Comparison of ENCODE assay signal across 8 cellular contexts in the genomic region with DNA sequence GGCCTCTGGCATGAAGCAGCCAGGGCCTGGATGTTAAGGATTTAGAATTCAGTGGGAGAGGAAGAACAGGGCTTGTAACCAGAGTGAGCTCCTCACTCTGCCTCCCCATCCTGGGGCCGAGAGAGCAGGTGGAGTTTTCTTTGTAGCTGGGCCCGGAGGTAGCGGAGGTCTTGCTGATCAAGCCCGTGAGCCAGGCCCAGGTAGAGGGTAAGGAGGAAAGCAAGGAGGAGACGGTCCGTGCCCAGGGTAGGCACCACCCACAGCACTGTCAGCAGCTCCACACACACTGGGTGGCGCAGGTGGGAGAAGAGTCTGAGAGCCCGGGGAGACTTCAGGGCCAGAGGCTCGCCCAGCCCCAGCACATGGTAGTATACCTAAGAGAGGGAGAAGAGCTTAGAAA. TPM values are rescaled to one million over a fixed set of nuclear protein-coding genes. Genes with fewer than 3 reads are reported as not detected.
DNase-seq lines count a peak whose midpoint lies in the region; FAIRE-seq and TF ChIP-seq lines count a peak whose summit lies in the region.

No MANE protein-coding gene starts in this region.

- H3K36me3 Mint-ChIP-seq in Calu3 (ENCODE audit: insufficient read depth, unreplicated experiment) = peaks cover 56% of the 10 kb centered on the region
- H3K36me3 Mint-ChIP-seq in progenitor cell of endocrine pancreas (ENCODE audit: insufficient read depth) = peaks cover 1% of the 10 kb centered on the region

- H3K56ac ChIP-seq in H1 (replicated peaks; ENCODE audit: insufficient read length, low read depth, low read length) = no peak overlapping the region

- intact Hi-C loops in Calu3 (cut with micrococcal nuclease; ENCODE audit: unreplicated experiment) = no loop called here

- no peak overlapping the region for H3K23ac ChIP-seq in H1 (ENCODE audit: insufficient read length)

- no peak overlapping the region for H3K4ac ChIP-seq in H1 (replicated peaks; ENCODE audit: insufficient read length, low read depth, low read length)

- H3K9me3 Mint-ChIP-seq in Calu3 (ENCODE audit: low read depth, unreplicated experiment) (no peaks in the 10 kb centered on the region), progenitor cell of endocrine pancreas (ENCODE audit: low read depth) (no peaks in the 10 kb centered on the region)

- H2BK120ac ChIP-seq in H1 (replicated peaks; ENCODE audit: low read depth, low read length) = no peak overlapping the region

- H3K27me3 ChIP-seq in H1 (replicated peaks in 1 of 4; ENCODE audit: control insufficient read depth in 3 of 4, extremely low read depth in 1 of 4, insufficient read depth in 3 of 4, low read length in 3 of 4) = no peaks in the 10 kb centered on the region

- 95% methylated on average over 9 of the region's 9 CpGs; no CpG with 5 or more reads in 1 of the 2 experiments for WGBS in H1 (ENCODE audit: extremely low coverage in 1 of 2, insufficient coverage in 1 of 2, insufficient read length in 1 of 2, insufficient replicate concordance in 2 of 2, low coverage in 1 of 2, low lambda C conversion rate in 2 of 2, missing lambda C conversion rate in 1 of 2), 2 experiments

- H3K4me2 ChIP-seq in H1 (ENCODE audit: insufficient read depth in 1 of 2, low read depth in 2 of 2, low read length in 2 of 2) = no peak overlapping the region; a peak in 1 of 4 replicates

- H3K4me1 Mint-ChIP-seq in Calu3 (ENCODE audit: low read depth, unreplicated experiment) (peaks cover 79% of the 10 kb centered on the region), progenitor cell of endocrine pancreas (ENCODE audit: low read depth) (peaks cover 46% of the 10 kb centered on the region)

- no peak overlapping the region; a peak in 2 of 7 replicates for H3K9ac ChIP-seq in H1 (replicated peaks in 1 of 4; ENCODE audit: extremely low read depth in 1 of 4, low read depth in 3 of 4, low read length in 3 of 4)

- H3K27me3 Mint-ChIP-seq in Calu3 (ENCODE audit: unreplicated experiment) (no peaks in the 10 kb centered on the region), progenitor cell of endocrine pancreas (no peaks in the 10 kb centered on the region)

- H4K20me1 ChIP-seq in H1 (replicated peaks in 1 of 2; ENCODE audit: control insufficient read depth in 1 of 2, insufficient read depth in 2 of 2, low read length in 2 of 2) = peaks cover 3% of the 10 kb centered on the region in 2 experiments

- no peak overlapping the region for H4K8ac ChIP-seq in H1 (ENCODE audit: extremely low read depth, insufficient read depth, low read length)

- TF ChIP-seq CTCF in Calu3 (IDR thresholded peaks at IDR 0.05; ENCODE audit: unreplicated experiment) (no peak), H1 (IDR thresholded peaks at IDR 0.05; ENCODE audit: control extremely low read depth in 1 of 3, insufficient read depth in 1 of 3, low read depth in 1 of 3, low read length in 3 of 3) (no peak), progenitor cell of endocrine pancreas (IDR thresholded peaks at IDR 0.05; ENCODE audit: unreplicated experiment) (no peak), D721Med (IDR thresholded peaks at IDR 0.05; ENCODE audit: insufficient read depth, missing control alignments) (no peak)

- peaks cover 0 to 16% of the 10 kb centered on the region in 2 experiments; a peak in 3 of 4 replicates for H3K79me2 ChIP-seq in H1 (ENCODE audit: control insufficient read depth in 1 of 2, insufficient read depth in 2 of 2, low read length in 2 of 2)

- H2BK15ac ChIP-seq in H1 (ENCODE audit: low read length) = 0 out of 2 replicates have a peak overlapping the region, but pooled peaks have one; percentile 55

- H3K9me3 ChIP-seq in H1 (ENCODE audit: insufficient read depth in 2 of 2, low read depth in 1 of 2, low read length in 1 of 2) = no peaks in the 10 kb centered on the region

- H3K36me3 ChIP-seq in H1 (ENCODE audit: control insufficient read depth in 2 of 4, insufficient read depth in 4 of 4, low read length in 3 of 4) = no peaks in the 10 kb centered on the region; a peak in 1 of 8 replicates

- DNase-seq in Calu3 (no peak), NCI-H69 (lab: John Stamatoyannopoulos, UW) (peak; percentile 17), H1 (ENCODE audit: low read depth in 1 of 2, low spot score in 2 of 2) (no peak), progenitor cell of endocrine pancreas (ENCODE audit: low spot score, unreplicated experiment) (no peak), amygdala (lab: John Stamatoyannopoulos, UW) (no peak), dermis blood vessel endothelial cell (no peak), NCI-H2171 treated with DMSO at 0.1 percent for 48 hours (lab: John Stamatoyannopoulos, UW) (no peak), D721Med (ENCODE audit: insufficient read length, low spot score) (no peak)

- no peak for TF ChIP-seq EP300 in H1 (IDR thresholded peaks at IDR 0.05; ENCODE audit: borderline replicate concordance in 1 of 2, low read depth in 2 of 2, low read length in 2 of 2)

- peaks cover 15% of the 10 kb centered on the region for H3K23me2 ChIP-seq in H1 (ENCODE audit: low read depth, low read length)

- no peak overlapping the region for H2BK12ac ChIP-seq in H1 (ENCODE audit: low read depth, low read length)

- H3K27ac ChIP-seq in H1 (ENCODE audit: low read depth, low read length) = no peak overlapping the region

- no peak overlapping the region for H3K14ac ChIP-seq in H1 (ENCODE audit: insufficient read length)

- peak overlapping the region; percentile 4 for H4K91ac ChIP-seq in H1 (replicated peaks; ENCODE audit: insufficient read length, low read length)

- H3K79me1 ChIP-seq in H1 (ENCODE audit: low read depth, low read length) = peaks cover 4% of the 10 kb centered on the region; the same call in 1 of the 2 replicates

- H2BK20ac ChIP-seq in H1 (ENCODE audit: low read length) = no peak overlapping the region

- H2AFZ ChIP-seq in H1 (ENCODE audit: low read length) = no peak overlapping the region

- H2AK5ac ChIP-seq in H1 (ENCODE audit: low read depth, low read length) = no peak overlapping the region; the same call in 1 of the 2 replicates

- peaks cover 0 to 34% (median 23%) of the 10 kb centered on the region in 4 experiments; a peak in 6 of 7 replicates for H3K4me1 ChIP-seq in H1 (replicated peaks in 1 of 4; ENCODE audit: control insufficient read depth in 3 of 4, insufficient read depth in 4 of 4, low read length in 3 of 4)

- no peak overlapping the region for H3K18ac ChIP-seq in H1 (ENCODE audit: extremely low read depth, low read length)

- POLR2A ChIA-PET in H1 (lab: Charles Lee; ENCODE audit: partially characterized antibody) = interaction anchor here (0.6 to 26.7 kb wide), 5 partner anchors 9 to 73 kb away, joined by 3 to 732 read pairs (median 7); a partner anchor contains a TSS

- H3K4me3 ChIP-seq in H1 (ENCODE audit: extremely low read depth in 1 of 4, insufficient read depth in 2 of 4, low read depth in 3 of 4, low read length in 4 of 4) = no peak overlapping the region

- CTCF ChIA-PET in Calu3 (lab: Charles Lee) (interaction anchor here (2.8 kb wide), 1 partner anchor 9 kb away, joined by 7 read pairs; no protein-coding TSS in a partner anchor), H1 (lab: Charles Lee; ENCODE audit: partially characterized antibody) (interaction anchor here (0.8 to 3.7 kb wide), 11 partner anchors 10 to 87 kb away, joined by 3 to 28 read pairs (median 3); a partner anchor contains a TSS)

- TF ChIP-seq RAD21 in H1 (IDR thresholded peaks at IDR 0.05 in 1 of 2, conservative IDR thresholded peaks at IDR 0.05 in 1 of 2; ENCODE audit: low read depth in 2 of 2, low read length in 2 of 2) = no peak

- BruUV-seq in Calu3 (replicated peaks; lab: Mats Ljungman, UMichigan) = no TSS peak

- TF ChIP-seq POLR2A in H1 (IDR thresholded peaks at IDR 0.05; ENCODE audit: control extremely low read depth in 1 of 2, low read depth in 2 of 2, low read length in 2 of 2) = no peak

- peak overlapping the region; percentile 78 for H3K4me3 Mint-ChIP-seq in Calu3 (ENCODE audit: low read depth, unreplicated experiment)
- H3K4me3 Mint-ChIP-seq in progenitor cell of endocrine pancreas (ENCODE audit: low read depth) = peak overlapping the region; percentile 0

- FAIRE-seq in H1 (lab: Jason Lieb, UNC) (no peak), D721Med (lab: Jason Lieb, UNC) (no peak)

- H2BK5ac ChIP-seq in H1 (ENCODE audit: low read depth, low read length) = no peak overlapping the region; the same call in 1 of the 2 replicates

- no peak overlapping the region for H3K27ac Mint-ChIP-seq in Calu3 (ENCODE audit: unreplicated experiment)
- H3K27ac Mint-ChIP-seq in progenitor cell of endocrine pancreas = no peak overlapping the region

- H4K5ac ChIP-seq in H1 (ENCODE audit: insufficient read length, low read depth, low read length) = no peak overlapping the region

RNA-seq across cellular contexts. Expression of a gene that starts 2.1 kb away (rescaled TPM):
- total RNA-seq in Calu3 (2022) (22.0 and 28.2 TPM in 2 replicates), progenitor cell of endocrine pancreas (22.5 and 25.4 TPM in 2 replicates), dermis blood vessel endothelial cell (41.7 and 64.8 TPM in 2 replicates)
- total RNA-seq in H1 (2021; fragmentation: NEBNext Ultra II Directional; extraction: Animal tissue kit (Norgen Biotek cat#: 25700)) = 23.6 and 25.1 TPM in 2 replicates
- polyA plus RNA-seq in H1 (2011; rRNA removed) = 29.1 and 33.2 TPM in 2 replicates
- polyA plus RNA-seq in H1 (2011; cell fraction: cytosol; rRNA removed) = 21.6 TPM
- 38.2 TPM for polyA plus RNA-seq in H1 (2011; cell fraction: nucleus; rRNA removed)
- 22.3 to 25.4 TPM (median 25.0 TPM) in 4 replicates for polyA plus RNA-seq in H1 (2012, experiment 1 of 2)
- 33.6 TPM for polyA plus RNA-seq in H1 (2012, experiment 2 of 2)
- 31.3 TPM for polyA plus RNA-seq in H1 (2013, experiment 1 of 2)
- 28.9 TPM for polyA plus RNA-seq in H1 (2013, experiment 2 of 2)
- 19.7 and 22.4 TPM in 2 replicates for polyA minus RNA-seq in H1 (2011; rRNA and poly(A)+ RNA removed)
- polyA minus RNA-seq in H1 (2011; cell fraction: cytosol; rRNA and poly(A)+ RNA removed) = 15.6 TPM
- 11.4 TPM for polyA minus RNA-seq in H1 (2011; cell fraction: nucleus; rRNA and poly(A)+ RNA removed)

RNA-seq across cellular contexts. Expression of a gene that starts 2.2 kb away (rescaled TPM):
- total RNA-seq in Calu3 (2022) (22.8 and 30.2 TPM in 2 replicates), progenitor cell of endocrine pancreas (35.5 and 37.9 TPM in 2 replicates), dermis blood vessel endothelial cell (3.1 and 4.6 TPM in 2 replicates)
- total RNA-seq in H1 (2021; fragmentation: NEBNext Ultra II Directional; extraction: Animal tissue kit (Norgen Biotek cat#: 25700)) = 27.3 and 28.0 TPM in 2 replicates
- polyA plus RNA-seq in H1 (2011; rRNA removed) = 50.4 and 55.4 TPM in 2 replicates
- 18.8 TPM for polyA plus RNA-seq in H1 (2011; cell fraction: cytosol; rRNA removed)
- 31.7 TPM for polyA plus RNA-seq in H1 (2011; cell fraction: nucleus; rRNA removed)
- 27.7 to 48.3 TPM (median 41.6 TPM) in 4 replicates for polyA plus RNA-seq in H1 (2012, experiment 1 of 2)
- polyA plus RNA-seq in H1 (2012, experiment 2 of 2) = 60.0 TPM
- polyA plus RNA-seq in H1 (2013, experiment 1 of 2) = 92.9 TPM
- 99.7 TPM for polyA plus RNA-seq in H1 (2013, experiment 2 of 2)
- polyA minus RNA-seq in H1 (2011; rRNA and poly(A)+ RNA removed) = 24.4 and 26.8 TPM in 2 replicates
- polyA minus RNA-seq in H1 (2011; cell fraction: cytosol; rRNA and poly(A)+ RNA removed) = 21.6 TPM
- polyA minus RNA-seq in H1 (2011; cell fraction: nucleus; rRNA and poly(A)+ RNA removed) = 15.4 TPM

RNA-seq across cellular contexts. Expression of a gene that starts 15.8 kb away (rescaled TPM):
- 51.6 and 55.6 TPM in 2 replicates for total RNA-seq in Calu3 (2022)
- total RNA-seq in H1 (2021; fragmentation: NEBNext Ultra II Directional; extraction: Animal tissue kit (Norgen Biotek cat#: 25700)) = 27.4 and 29.4 TPM in 2 replicates
- 44.4 and 53.8 TPM in 2 replicates for polyA plus RNA-seq in H1 (2011; rRNA removed)
- 43.4 TPM for polyA plus RNA-seq in H1 (2011; cell fraction: cytosol; rRNA removed)
- 70.6 TPM for polyA plus RNA-seq in H1 (2011; cell fraction: nucleus; rRNA removed)
- polyA plus RNA-seq in H1 (2012, experiment 1 of 2) = 29.1 to 38.2 TPM (median 35.0 TPM) in 4 replicates
- polyA plus RNA-seq in H1 (2012, experiment 2 of 2) = 18.5 TPM
- polyA plus RNA-seq in H1 (2013, experiment 1 of 2) = 18.6 TPM
- 17.8 TPM for polyA plus RNA-seq in H1 (2013, experiment 2 of 2)
- polyA minus RNA-seq in H1 (2011; rRNA and poly(A)+ RNA removed) = 46.2 and 54.8 TPM in 2 replicates
- 17.8 TPM for polyA minus RNA-seq in H1 (2011; cell fraction: cytosol; rRNA and poly(A)+ RNA removed)
- polyA minus RNA-seq in H1 (2011; cell fraction: nucleus; rRNA and poly(A)+ RNA removed) = 20.5 TPM
- total RNA-seq in progenitor cell of endocrine pancreas = 30.0 and 31.0 TPM in 2 replicates
- total RNA-seq in dermis blood vessel endothelial cell = 39.3 and 52.6 TPM in 2 replicates

RNA-seq across cellular contexts. Expression of a gene that starts 28.5 kb away (rescaled TPM):
- total RNA-seq in Calu3 (2022) (62.4 and 66.6 TPM in 2 replicates), progenitor cell of endocrine pancreas (58.5 and 67.6 TPM in 2 replicates), dermis blood vessel endothelial cell (6.3 and 12.5 TPM in 2 replicates)
- total RNA-seq in H1 (2021; fragmentation: NEBNext Ultra II Directional; extraction: Animal tissue kit (Norgen Biotek cat#: 25700)) = 68.0 and 81.1 TPM in 2 replicates
- 29.9 and 40.9 TPM in 2 replicates for polyA plus RNA-seq in H1 (2011; rRNA removed)
- 19.5 TPM for polyA plus RNA-seq in H1 (2011; cell fraction: cytosol; rRNA removed)
- 95.4 TPM for polyA plus RNA-seq in H1 (2011; cell fraction: nucleus; rRNA removed)
- polyA plus RNA-seq in H1 (2012, experiment 1 of 2) = 49.3 to 109 TPM (median 73.8 TPM) in 4 replicates
- polyA plus RNA-seq in H1 (2012, experiment 2 of 2) = 21.4 TPM
- 40.3 TPM for polyA plus RNA-seq in H1 (2013, experiment 1 of 2)
- 37.3 TPM for polyA plus RNA-seq in H1 (2013, experiment 2 of 2)
- 37.3 and 50.7 TPM in 2 replicates for polyA minus RNA-seq in H1 (2011; rRNA and poly(A)+ RNA removed)
- polyA minus RNA-seq in H1 (2011; cell fraction: cytosol; rRNA and poly(A)+ RNA removed) = 23.5 TPM
- 20.3 TPM for polyA minus RNA-seq in H1 (2011; cell fraction: nucleus; rRNA and poly(A)+ RNA removed)

RNA-seq across cellular contexts. Expression of a gene that starts 31.6 kb away (rescaled TPM):
- total RNA-seq in Calu3 (2022) (967 and 1,123 TPM in 2 replicates), progenitor cell of endocrine pancreas (1,227 and 1,272 TPM in 2 replicates), dermis blood vessel endothelial cell (301 and 692 TPM in 2 replicates)
- 1,880 and 1,905 TPM in 2 replicates for total RNA-seq in H1 (2021; fragmentation: NEBNext Ultra II Directional; extraction: Animal tissue kit (Norgen Biotek cat#: 25700))
- 2,449 and 3,022 TPM in 2 replicates for polyA plus RNA-seq in H1 (2011; rRNA removed)
- 2,499 TPM for polyA plus RNA-seq in H1 (2011; cell fraction: cytosol; rRNA removed)
- 1,900 TPM for polyA plus RNA-seq in H1 (2011; cell fraction: nucleus; rRNA removed)
- 1,911 to 2,255 TPM (median 2,177 TPM) in 4 replicates for polyA plus RNA-seq in H1 (2012, experiment 1 of 2)
- 2,703 TPM for polyA plus RNA-seq in H1 (2012, experiment 2 of 2)
- 1,525 TPM for polyA plus RNA-seq in H1 (2013, experiment 1 of 2)
- 1,520 TPM for polyA plus RNA-seq in H1 (2013, experiment 2 of 2)
- 3,133 and 3,204 TPM in 2 replicates for polyA minus RNA-seq in H1 (2011; rRNA and poly(A)+ RNA removed)
- polyA minus RNA-seq in H1 (2011; cell fraction: cytosol; rRNA and poly(A)+ RNA removed) = 961 TPM
- polyA minus RNA-seq in H1 (2011; cell fraction: nucleus; rRNA and poly(A)+ RNA removed) = 586 TPM
